ENCODE assay signal across 1 cellular context in the genomic region with DNA sequence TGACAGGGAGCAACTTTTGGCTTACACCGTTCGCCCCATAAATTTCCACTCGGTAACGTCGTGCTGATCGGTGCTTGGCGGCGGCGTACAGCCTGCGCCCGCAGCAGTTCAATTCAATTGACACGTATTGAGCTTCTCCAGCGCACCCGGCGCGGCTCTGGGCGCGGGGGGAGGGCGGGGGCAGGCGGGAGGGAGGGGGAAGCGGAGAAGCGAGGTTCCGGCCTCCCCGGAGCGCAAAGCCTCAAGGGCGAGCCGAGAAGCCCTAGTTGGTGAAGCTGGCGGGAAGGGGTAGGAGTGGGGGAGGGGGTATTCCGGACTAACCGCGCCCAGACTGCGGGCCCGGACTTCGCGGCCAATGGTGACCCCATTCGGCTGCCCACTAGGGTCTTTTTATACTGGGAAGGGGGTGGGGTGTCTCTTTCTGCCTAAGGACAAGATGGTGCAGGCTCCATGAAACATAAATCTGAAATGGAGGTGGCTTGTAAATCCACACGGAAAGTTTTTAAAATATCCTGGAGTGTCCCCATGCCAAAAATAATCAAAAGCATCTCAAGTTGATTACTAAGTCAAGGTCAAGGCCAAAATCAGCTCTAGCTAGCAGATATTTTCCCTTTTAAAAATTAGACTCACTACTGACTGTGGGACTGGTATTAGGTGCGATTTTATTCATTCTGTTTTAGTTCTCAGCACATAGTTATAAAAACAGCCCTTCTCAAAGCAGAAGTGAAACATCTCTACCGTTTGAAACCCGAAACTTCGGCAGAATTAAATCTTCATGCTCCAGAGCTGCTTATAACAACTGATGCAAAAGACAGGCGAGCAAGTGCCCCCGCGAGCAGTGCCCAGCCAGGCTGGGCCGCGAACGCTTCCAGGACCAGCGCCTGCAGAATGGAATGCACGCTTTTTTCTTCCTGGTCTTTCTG.
TF ChIP-seq lines count a peak whose summit lies in the region.

No MANE protein-coding gene starts in this region.

TF ChIP-seq in GM23338, 12 proteins besides CTCF, POLR2A, EP300 and RAD21 (continued from another document):
- TF ChIP-seq, protein P1, sequence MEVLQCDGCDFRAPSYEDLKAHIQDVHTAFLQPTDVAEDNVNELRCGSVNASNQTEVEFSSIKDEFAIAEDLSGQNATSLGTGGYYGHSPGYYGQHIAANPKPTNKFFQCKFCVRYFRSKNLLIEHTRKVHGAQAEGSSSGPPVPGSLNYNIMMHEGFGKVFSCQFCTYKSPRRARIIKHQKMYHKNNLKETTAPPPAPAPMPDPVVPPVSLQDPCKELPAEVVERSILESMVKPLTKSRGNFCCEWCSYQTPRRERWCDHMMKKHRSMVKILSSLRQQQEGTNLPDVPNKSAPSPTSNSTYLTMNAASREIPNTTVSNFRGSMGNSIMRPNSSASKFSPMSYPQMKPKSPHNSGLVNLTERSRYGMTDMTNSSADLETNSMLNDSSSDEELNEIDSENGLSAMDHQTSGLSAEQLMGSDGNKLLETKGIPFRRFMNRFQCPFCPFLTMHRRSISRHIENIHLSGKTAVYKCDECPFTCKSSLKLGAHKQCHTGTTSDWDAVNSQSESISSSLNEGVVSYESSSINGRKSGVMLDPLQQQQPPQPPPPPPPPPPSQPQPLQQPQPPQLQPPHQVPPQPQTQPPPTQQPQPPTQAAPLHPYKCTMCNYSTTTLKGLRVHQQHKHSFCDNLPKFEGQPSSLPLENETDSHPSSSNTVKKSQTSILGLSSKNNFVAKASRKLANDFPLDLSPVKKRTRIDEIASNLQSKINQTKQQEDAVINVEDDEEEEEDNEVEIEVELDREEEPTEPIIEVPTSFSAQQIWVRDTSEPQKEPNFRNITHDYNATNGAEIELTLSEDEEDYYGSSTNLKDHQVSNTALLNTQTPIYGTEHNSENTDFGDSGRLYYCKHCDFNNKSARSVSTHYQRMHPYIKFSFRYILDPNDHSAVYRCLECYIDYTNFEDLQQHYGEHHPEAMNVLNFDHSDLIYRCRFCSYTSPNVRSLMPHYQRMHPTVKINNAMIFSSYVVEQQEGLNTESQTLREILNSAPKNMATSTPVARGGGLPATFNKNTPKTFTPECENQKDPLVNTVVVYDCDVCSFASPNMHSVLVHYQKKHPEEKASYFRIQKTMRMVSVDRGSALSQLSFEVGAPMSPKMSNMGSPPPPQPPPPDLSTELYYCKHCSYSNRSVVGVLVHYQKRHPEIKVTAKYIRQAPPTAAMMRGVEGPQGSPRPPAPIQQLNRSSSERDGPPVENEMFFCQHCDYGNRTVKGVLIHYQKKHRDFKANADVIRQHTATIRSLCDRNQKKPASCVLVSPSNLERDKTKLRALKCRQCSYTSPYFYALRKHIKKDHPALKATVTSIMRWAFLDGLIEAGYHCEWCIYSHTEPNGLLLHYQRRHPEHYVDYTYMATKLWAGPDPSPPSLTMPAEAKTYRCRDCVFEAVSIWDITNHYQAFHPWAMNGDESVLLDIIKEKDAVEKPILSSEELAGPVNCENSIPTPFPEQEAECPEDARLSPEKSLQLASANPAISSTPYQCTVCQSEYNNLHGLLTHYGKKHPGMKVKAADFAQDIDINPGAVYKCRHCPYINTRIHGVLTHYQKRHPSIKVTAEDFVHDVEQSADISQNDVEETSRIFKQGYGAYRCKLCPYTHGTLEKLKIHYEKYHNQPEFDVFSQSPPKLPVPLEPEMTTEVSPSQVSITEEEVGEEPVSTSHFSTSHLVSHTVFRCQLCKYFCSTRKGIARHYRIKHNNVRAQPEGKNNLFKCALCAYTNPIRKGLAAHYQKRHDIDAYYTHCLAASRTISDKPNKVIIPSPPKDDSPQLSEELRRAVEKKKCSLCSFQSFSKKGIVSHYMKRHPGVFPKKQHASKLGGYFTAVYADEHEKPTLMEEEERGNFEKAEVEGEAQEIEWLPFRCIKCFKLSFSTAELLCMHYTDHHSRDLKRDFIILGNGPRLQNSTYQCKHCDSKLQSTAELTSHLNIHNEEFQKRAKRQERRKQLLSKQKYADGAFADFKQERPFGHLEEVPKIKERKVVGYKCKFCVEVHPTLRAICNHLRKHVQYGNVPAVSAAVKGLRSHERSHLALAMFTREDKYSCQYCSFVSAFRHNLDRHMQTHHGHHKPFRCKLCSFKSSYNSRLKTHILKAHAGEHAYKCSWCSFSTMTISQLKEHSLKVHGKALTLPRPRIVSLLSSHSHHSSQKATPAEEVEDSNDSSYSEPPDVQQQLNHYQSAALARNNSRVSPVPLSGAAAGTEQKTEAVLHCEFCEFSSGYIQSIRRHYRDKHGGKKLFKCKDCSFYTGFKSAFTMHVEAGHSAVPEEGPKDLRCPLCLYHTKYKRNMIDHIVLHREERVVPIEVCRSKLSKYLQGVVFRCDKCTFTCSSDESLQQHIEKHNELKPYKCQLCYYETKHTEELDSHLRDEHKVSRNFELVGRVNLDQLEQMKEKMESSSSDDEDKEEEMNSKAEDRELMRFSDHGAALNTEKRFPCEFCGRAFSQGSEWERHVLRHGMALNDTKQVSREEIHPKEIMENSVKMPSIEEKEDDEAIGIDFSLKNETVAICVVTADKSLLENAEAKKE (CRISPR knock-in tag; IDR thresholded peaks at IDR 0.05): no peak
- TF ChIP-seq, protein P2, sequence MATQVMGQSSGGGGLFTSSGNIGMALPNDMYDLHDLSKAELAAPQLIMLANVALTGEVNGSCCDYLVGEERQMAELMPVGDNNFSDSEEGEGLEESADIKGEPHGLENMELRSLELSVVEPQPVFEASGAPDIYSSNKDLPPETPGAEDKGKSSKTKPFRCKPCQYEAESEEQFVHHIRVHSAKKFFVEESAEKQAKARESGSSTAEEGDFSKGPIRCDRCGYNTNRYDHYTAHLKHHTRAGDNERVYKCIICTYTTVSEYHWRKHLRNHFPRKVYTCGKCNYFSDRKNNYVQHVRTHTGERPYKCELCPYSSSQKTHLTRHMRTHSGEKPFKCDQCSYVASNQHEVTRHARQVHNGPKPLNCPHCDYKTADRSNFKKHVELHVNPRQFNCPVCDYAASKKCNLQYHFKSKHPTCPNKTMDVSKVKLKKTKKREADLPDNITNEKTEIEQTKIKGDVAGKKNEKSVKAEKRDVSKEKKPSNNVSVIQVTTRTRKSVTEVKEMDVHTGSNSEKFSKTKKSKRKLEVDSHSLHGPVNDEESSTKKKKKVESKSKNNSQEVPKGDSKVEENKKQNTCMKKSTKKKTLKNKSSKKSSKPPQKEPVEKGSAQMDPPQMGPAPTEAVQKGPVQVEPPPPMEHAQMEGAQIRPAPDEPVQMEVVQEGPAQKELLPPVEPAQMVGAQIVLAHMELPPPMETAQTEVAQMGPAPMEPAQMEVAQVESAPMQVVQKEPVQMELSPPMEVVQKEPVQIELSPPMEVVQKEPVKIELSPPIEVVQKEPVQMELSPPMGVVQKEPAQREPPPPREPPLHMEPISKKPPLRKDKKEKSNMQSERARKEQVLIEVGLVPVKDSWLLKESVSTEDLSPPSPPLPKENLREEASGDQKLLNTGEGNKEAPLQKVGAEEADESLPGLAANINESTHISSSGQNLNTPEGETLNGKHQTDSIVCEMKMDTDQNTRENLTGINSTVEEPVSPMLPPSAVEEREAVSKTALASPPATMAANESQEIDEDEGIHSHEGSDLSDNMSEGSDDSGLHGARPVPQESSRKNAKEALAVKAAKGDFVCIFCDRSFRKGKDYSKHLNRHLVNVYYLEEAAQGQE (IDR thresholded peaks at IDR 0.05; ENCODE audit: unreplicated experiment): no peak
- no peak for TF ChIP-seq POLR2AphosphoS5 (IDR thresholded peaks at IDR 0.05; ENCODE audit: low read depth)
- no peak for TF ChIP-seq ZNF331 (CRISPR knock-in tag; IDR thresholded peaks at IDR 0.05; ENCODE audit: low read depth)
